ENCODE assay signal across 9 cellular contexts in genomic region chr5:144549580-144549979, GRCh38.
A peak's percentile ranks its signal among the peaks of the same experiment; 100 is the strongest.
DNase-seq lines count a peak whose midpoint lies in the region; ATAC-seq and TF ChIP-seq lines count a peak whose summit lies in the region.
"Had no signal": no experiment of that assay in that cellular context is flagged by ENCODE, and none has a peak within 500 bp of the region (broad histone marks: within the 10 kb centered on the region; RNA-seq: fewer than 3 reads in every experiment).

No MANE protein-coding gene starts in this region.

- H3K4me3 ChIP-seq in heart left ventricle (no peak overlapping the region), SK-N-SH (ENCODE audit: low read depth in 2 of 2, low read length in 1 of 2) (no peak overlapping the region), upper lobe of right lung (no peak overlapping the region)

- no peak overlapping the region for H3K4me2 ChIP-seq in SK-N-SH

- no peak overlapping the region for H3K9ac ChIP-seq in SK-N-SH

- no peaks in the 10 kb centered on the region for H3K9me2 ChIP-seq in SK-N-SH

- H3F3A ChIP-seq in SK-N-SH (replicated peaks; ENCODE audit: insufficient read depth), result peaks cover 11% of the 10 kb centered on the region

- H4K20me1 ChIP-seq in SK-N-SH (ENCODE audit: insufficient read depth), result no peaks in the 10 kb centered on the region

- H3K27me3 ChIP-seq in heart left ventricle (no peaks in the 10 kb centered on the region), SK-N-SH (ENCODE audit: insufficient read depth) (no peaks in the 10 kb centered on the region), upper lobe of right lung (no peaks in the 10 kb centered on the region)

- no peak overlapping the region for H3K27ac ChIP-seq in heart left ventricle
- H3K27ac ChIP-seq in SK-N-SH (ENCODE audit: low read depth in 2 of 2, low read length in 1 of 2), result no peak overlapping the region
- no peak overlapping the region for H3K27ac ChIP-seq in upper lobe of right lung

- TF ChIP-seq EP300 in SK-N-SH (IDR thresholded peaks at IDR 0.05; ENCODE audit: borderline replicate concordance in 1 of 2, low read depth in 1 of 2, low read length in 1 of 2), result no peak

- TF ChIP-seq CTCF in heart left ventricle (IDR thresholded peaks at IDR 0.05) (no peak), SK-N-SH (IDR thresholded peaks at IDR 0.05) (no peak), upper lobe of right lung (IDR thresholded peaks at IDR 0.05) (no peak)

- no peaks in the 10 kb centered on the region for H3K79me2 ChIP-seq in SK-N-SH (ENCODE audit: insufficient read depth)

- intact Hi-C loops in left cardiac atrium (cut with DNase I) (no loop called here), heart left ventricle (cut with DNase I) (no loop called here), upper lobe of right lung (cut with DNase I) (no loop called here)

- no peak overlapping the region for H2AFZ ChIP-seq in SK-N-SH (ENCODE audit: low read depth)

- ATAC-seq in left cardiac atrium, result peak in 1 of 2 donors; percentile 23
- ATAC-seq in heart left ventricle, result no peak
- peak; percentile 28 for ATAC-seq in upper lobe of right lung
- ATAC-seq in GM21515 (IDR thresholded peaks at IDR 0.05; ENCODE audit: unreplicated experiment), result no peak
- ATAC-seq in HG03280 (IDR thresholded peaks at IDR 0.05; ENCODE audit: unreplicated experiment), result no peak

- TF ChIP-seq POLR2A in heart left ventricle (IDR thresholded peaks at IDR 0.05), result no peak

- no peak for TF ChIP-seq RAD21 in SK-N-SH (IDR thresholded peaks at IDR 0.05; ENCODE audit: low read length)

- H3K36me3 ChIP-seq in heart left ventricle (no peaks in the 10 kb centered on the region), SK-N-SH (replicated peaks in 1 of 2; ENCODE audit: control insufficient read depth in 1 of 2, insufficient read depth in 2 of 2, low read length in 1 of 2) (no peaks in the 10 kb centered on the region), upper lobe of right lung (no peaks in the 10 kb centered on the region)

- CTCF ChIA-PET in SK-N-SH (lab: Yijun Ruan, JAX), result no interaction called here

- peaks cover 0 to 11% (median 0%) of the 10 kb centered on the region in 12 donors for H3K9me3 ChIP-seq in heart left ventricle
- no peaks in the 10 kb centered on the region for H3K9me3 ChIP-seq in SK-N-SH
- H3K9me3 ChIP-seq in upper lobe of right lung, result no peaks in the 10 kb centered on the region

- WGBS in heart left ventricle, 4 donors, result 31 to 53% (median 37%) methylated on average over 3 of the region's 3 CpGs
- whole genome bisulfite sequencing in SK-N-SH (ENCODE audit: low lambda C conversion rate), result 41% methylated on average over 3 of the region's 3 CpGs

- H3K4me1 ChIP-seq in heart left ventricle, result no peaks in the 10 kb centered on the region
- H3K4me1 ChIP-seq in SK-N-SH (ENCODE audit: control insufficient read depth in 1 of 2, insufficient read depth in 2 of 2, low read depth in 1 of 2, low read length in 1 of 2), result 0 out of 4 replicates have a peak, but pooled peaks cover 0 to 4% of the 10 kb centered on the region in 2 experiments
- H3K4me1 ChIP-seq in upper lobe of right lung, result no peaks in the 10 kb centered on the region

- DNase-seq in left cardiac atrium (peak; percentile 36), heart left ventricle (no peak), SK-N-SH (no peak), inferior parietal cortex (ENCODE audit: extremely low spot score) (peak; percentile 45), upper lobe of right lung (no peak), SKM-1 treated with dmso at 0.1 percent for 144 hours (lab: John Stamatoyannopoulos, UW; ENCODE audit: unreplicated experiment) (no peak)
- DNase-seq: NK-92 treated with Interleukin-12 subunit alpha and Interleukin-12 subunit beta, amount 100 ng/mL, for 24 hours had no signal

- POLR2A ChIA-PET in SK-N-SH (lab: Yijun Ruan, JAX), result no interaction called here

TF ChIP-seq in SK-N-SH, 30 proteins besides CTCF, POLR2A, EP300 and RAD21:
- TF ChIP-seq REST (IDR thresholded peaks at IDR 0.05; ENCODE audit: low read depth, low read length), result peak; percentile 14; the same call in 1 of the 2 replicates
- TF ChIP-seq NFIC (IDR thresholded peaks at IDR 0.05; ENCODE audit: borderline replicate concordance), result 0 out of 2 replicates have a peak, but pooled peaks have one; percentile 5
- no peak for TF ChIP-seq FOSL2 (IDR thresholded peaks at IDR 0.05; ENCODE audit: borderline replicate concordance, low read depth)

Comparison
In these comparisons a context has a peak if more than half of its experiments do, and no peak if none do; other contexts are left out.
1. DNase-seq: peak in left cardiac atrium (single experiment) and inferior parietal cortex (single experiment); none in heart left ventricle (0 of 5), SK-N-SH (single experiment), upper lobe of right lung (single experiment) and SKM-1 treated with dmso at 0.1 percent for 144 hours (single experiment).